In genomic region chr17:57832711-57833596, GRCh38 we compare ENCODE assay signal across 8 cellular contexts. TPM values are rescaled to one million over a fixed set of nuclear protein-coding genes. Genes with fewer than 3 reads are reported as not detected.
DNase-seq lines count a peak whose midpoint lies in the region; ATAC-seq, FAIRE-seq and TF ChIP-seq lines count a peak whose summit lies in the region.

No MANE protein-coding gene starts in this region.

- peak; percentile 88 for TF ChIP-seq RAD21 in HCT116 (IDR thresholded peaks at IDR 0.05; ENCODE audit: low read depth)
- TF ChIP-seq RAD21 in HepG2 (CRISPR knock-in tag; IDR thresholded peaks at IDR 0.05), result peak; percentile 73

- intact Hi-C loops in HCT116 (cut with micrococcal nuclease), result loop anchor here (1.0 to 5.0 kb wide), 2 partner anchors 236 to 702 kb away; no protein-coding TSS in a partner anchor
- intact Hi-C loops in dorsolateral prefrontal cortex (cut with DNase I), result loop anchor here (2.0 to 10.0 kb wide), 5 partner anchors 86 to 704 kb away; partner anchors contain the start of gene CCDC182 (in 1 of the 2)
- intact Hi-C loops in HepG2 (cut with micrococcal nuclease; ENCODE audit: unreplicated experiment), result loop anchor here (1.0 to 5.0 kb wide), 4 partner anchors 236 to 1464 kb away; no protein-coding TSS in a partner anchor

- ATAC-seq in HCT116 (peak; percentile 77), HepG2 (peak; percentile 92), HG02588 (IDR thresholded peaks at IDR 0.05; ENCODE audit: unreplicated experiment) (no peak)

- H3K27ac ChIP-seq in BLaER1 (peak overlapping the region; percentile 73), HCT116 (ENCODE audit: low read depth, low read length) (no peak overlapping the region), dorsolateral prefrontal cortex (peak overlapping the region in 52 of 59 donors; percentile 1 to 87 (median 68)), HepG2 (ENCODE audit: extremely low read length, insufficient read depth, low read length) (peak overlapping the region; percentile 41)

- no peak overlapping the region for H3K27ac Mint-ChIP-seq in activated CD4-positive, alpha-beta T cell treated with anti-CD3 and anti-CD28 coated beads, Interleukin-2, amount 10 ng/mL, durations not matched to agents 7 days and 5 days

- BruUV-seq in HCT116 (replicated peaks; lab: Mats Ljungman, UMichigan) (no TSS peak), HepG2 (replicated peaks; lab: Mats Ljungman, UMichigan) (no TSS peak)

- H3K4me2 ChIP-seq in BLaER1 (peak overlapping the region; percentile 81), HCT116 (ENCODE audit: low read length) (peak overlapping the region; percentile 10; the same call in 1 of the 2 replicates), HepG2 (ENCODE audit: low read depth, low read length) (peak overlapping the region; percentile 94)

- in situ Hi-C loops in HepG2 (cut with HindIII; ENCODE audit: extremely low pct_ligation_motif_present, low pct_unique_long_range_greater_than_20kb), result no loop called here

- H3K79me2 ChIP-seq in HCT116 (ENCODE audit: insufficient read depth, low read length) (no peaks in the 10 kb centered on the region), HepG2 (ENCODE audit: insufficient read depth, low read length) (no peaks in the 10 kb centered on the region)

- 2% methylated on average over 21 of the region's 21 CpGs for WGBS in HepG2 (ENCODE audit: low lambda C conversion rate)

- DNase-seq in HCT116 (ENCODE audit: low read depth, low spot score), result peak; percentile 69
- peak; percentile 77 for DNase-seq in NCI-H510A treated with DMSO at 0.1 percent for 48 hours (lab: John Stamatoyannopoulos, UW)
- peak; percentile 83 for DNase-seq in activated CD4-positive, alpha-beta T cell treated with anti-CD3 and anti-CD28 coated beads, Interleukin-2, amount 10 ng/mL, durations not matched to agents 7 days and 5 days
- DNase-seq in dorsolateral prefrontal cortex, result peak in 9 of 10 donors; percentile 36 to 74 (median 62)
- peak; percentile 72 for DNase-seq in HepG2 (ENCODE audit: low spot score)
- peak; percentile 60 for DNase-seq in stimulated activated CD4-positive, alpha-beta T cell treated with anti-CD3 and anti-CD28 coated beads, Interleukin-2, amount 100 ng/mL, for 4 hours (ENCODE audit: low read depth)

- H3K9me3 ChIP-seq in BLaER1, result no peaks in the 10 kb centered on the region
- H3K9me3 ChIP-seq in HCT116 (ENCODE audit: control insufficient read depth in 1 of 2, insufficient read depth in 1 of 2, low read depth in 1 of 2, low read length in 2 of 2), result no peaks in the 10 kb centered on the region
- no peaks in the 10 kb centered on the region for H3K9me3 ChIP-seq in HepG2 (ENCODE audit: low read length)

- TF ChIP-seq EP300 in HepG2 (IDR thresholded peaks at IDR 0.05; ENCODE audit: low read depth in 2 of 2, low read length in 2 of 2), result peak in 1 of 2 experiments; percentile 53; a peak in 1 of 4 replicates
- TF ChIP-seq EP300 in HepG2 (CRISPR knock-in tag; IDR thresholded peaks at IDR 0.05; ENCODE audit: borderline replicate concordance), result no peak

- H3K9me2 ChIP-seq in HCT116 (ENCODE audit: insufficient read depth), result no peaks in the 10 kb centered on the region

- H3K9ac ChIP-seq in BLaER1 (peak overlapping the region; percentile 72), HCT116 (ENCODE audit: low read length) (no peak overlapping the region), HepG2 (ENCODE audit: insufficient read depth, low read depth, low read length) (peak overlapping the region; percentile 53)

- TF ChIP-seq CTCF in HCT116 (IDR thresholded peaks at IDR 0.05 in 2 of 3, conservative IDR thresholded peaks at IDR 0.05 in 1 of 3; ENCODE audit: borderline replicate concordance in 1 of 3, insufficient read depth in 1 of 3, low read depth in 2 of 3, low read length in 2 of 3), result peak; percentile 86 to 100 (median 97)
- peak; percentile 75 to 97 (median 90) for TF ChIP-seq CTCF in dorsolateral prefrontal cortex (IDR thresholded peaks at IDR 0.05 in 54 of 56, conservative IDR thresholded peaks at IDR 0.05 in 2 of 56; ENCODE audit: low read depth in 1 of 56, partially characterized antibody in 56 of 56)
- peak; percentile 96 for TF ChIP-seq CTCF in HepG2 (CRISPR knock-in tag; IDR thresholded peaks at IDR 0.05)

- no peaks in the 10 kb centered on the region for H4K20me1 ChIP-seq in BLaER1
- no peaks in the 10 kb centered on the region for H4K20me1 ChIP-seq in HCT116 (ENCODE audit: insufficient read depth)
- H4K20me1 ChIP-seq in HepG2 (ENCODE audit: insufficient read depth, low read length), result no peaks in the 10 kb centered on the region

- peak overlapping the region; percentile 62 for H3K4me3 ChIP-seq in BLaER1
- no peak overlapping the region for H3K4me3 ChIP-seq in HCT116 (replicated peaks in 1 of 2; ENCODE audit: low read depth in 1 of 2, low read length in 2 of 2)
- H3K4me3 ChIP-seq in dorsolateral prefrontal cortex, result peak overlapping the region in 58 of 59 donors; percentile 14 to 67 (median 49)
- H3K4me3 ChIP-seq in HepG2 (replicated peaks in 1 of 3; ENCODE audit: insufficient read depth in 1 of 3, low read depth in 2 of 3, low read length in 3 of 3), result peak overlapping the region; percentile 54 to 74 (median 68)

- FAIRE-seq in HepG2 (lab: Jason Lieb, UNC), result peak; percentile 64

- no peaks in the 10 kb centered on the region for H3K9me3 Mint-ChIP-seq in activated CD4-positive, alpha-beta T cell treated with anti-CD3 and anti-CD28 coated beads, Interleukin-2, amount 10 ng/mL, durations not matched to agents 7 days and 5 days

- RAD21 ChIA-PET in HCT116 (lab: Charles Lee; ENCODE audit: low non-redundant PET in 1 of 2, low total read pairs in 2 of 2, uncharacterized antibody in 2 of 2, unreplicated experiment in 2 of 2), result interaction anchor here (0.9 to 2.1 kb wide), 2 partner anchors 85 to 86 kb away, joined by 3 to 4 read pairs; no protein-coding TSS in a partner anchor

- peaks cover 4% of the 10 kb centered on the region for H3K36me3 Mint-ChIP-seq in activated CD4-positive, alpha-beta T cell treated with anti-CD3 and anti-CD28 coated beads, Interleukin-2, amount 10 ng/mL, durations not matched to agents 7 days and 5 days (ENCODE audit: low read depth)

- POLR2A ChIA-PET in HCT116 (lab: Charles Lee) (interaction anchor here (1.0 kb wide), 1 partner anchor 250 kb away, joined by 3 read pairs; the partner anchor contains the start of gene DYNLL2), HepG2 (lab: Yijun Ruan, JAX) (interaction anchor here (1.5 to 2.1 kb wide), 3 partner anchors 17 to 28 kb away, joined by 5 to 7 read pairs (median 6); partner anchors contain the start of gene MRPS23)
- POLR2A ChIA-PET in activated CD4-positive, alpha-beta T cell treated with anti-CD3 and anti-CD28 coated beads, Interleukin-2, amount 10 ng/mL, durations not matched to agents 7 days and 5 days (lab: Charles Lee), result no interaction called here

- H2AFZ ChIP-seq in HCT116 (ENCODE audit: low read depth, low read length, poor library complexity, severe bottlenecking), result peak overlapping the region; percentile 28
- H2AFZ ChIP-seq in HepG2 (ENCODE audit: low read length), result peak overlapping the region; percentile 85

- TF ChIP-seq POLR2A in HCT116 (IDR thresholded peaks at IDR 0.05; ENCODE audit: borderline replicate concordance, extremely low read depth, insufficient read depth, insufficient read length) (no peak), HepG2 (IDR thresholded peaks at IDR 0.05; ENCODE audit: insufficient read depth in 1 of 2, low read depth in 2 of 2, low read length in 2 of 2) (no peak)

- no peak overlapping the region for H3K4me3 Mint-ChIP-seq in activated CD4-positive, alpha-beta T cell treated with anti-CD3 and anti-CD28 coated beads, Interleukin-2, amount 10 ng/mL, durations not matched to agents 7 days and 5 days

- H3K27me3 ChIP-seq in BLaER1 (no peaks in the 10 kb centered on the region), HCT116 (ENCODE audit: insufficient read depth, low read length) (no peaks in the 10 kb centered on the region), dorsolateral prefrontal cortex (no peaks in the 10 kb centered on the region), HepG2 (ENCODE audit: control insufficient read depth in 1 of 2, insufficient read depth in 2 of 2, low read length in 2 of 2) (no peaks in the 10 kb centered on the region; a peak in 1 of 5 replicates)

- peaks cover 6% of the 10 kb centered on the region for H3K4me1 Mint-ChIP-seq in activated CD4-positive, alpha-beta T cell treated with anti-CD3 and anti-CD28 coated beads, Interleukin-2, amount 10 ng/mL, durations not matched to agents 7 days and 5 days

- CTCF ChIA-PET in HCT116 (lab: Charles Lee) (interaction anchor here (0.7 to 3.1 kb wide), 23 partner anchors 9 to 726 kb away, joined by 3 to 24 read pairs (median 6); partner anchors contain the start of genes DYNLL2 and MRPS23), HepG2 (lab: Yijun Ruan, JAX; ENCODE audit: low intra/inter-chr PET ratio, low total read pairs) (interaction anchor here (0.9 to 2.9 kb wide), 4 partner anchors 86 to 702 kb away, joined by 4 to 11 read pairs (median 4); no protein-coding TSS in a partner anchor)
- CTCF ChIA-PET in activated CD4-positive, alpha-beta T cell treated with anti-CD3 and anti-CD28 coated beads, Interleukin-2, amount 10 ng/mL, durations not matched to agents 7 days and 5 days (lab: Charles Lee), result interaction anchor here (0.7 to 2.4 kb wide), 13 partner anchors 9 to 590 kb away, joined by 3 to 15 read pairs (median 4); partner anchors contain the start of gene MRPS23

- no peaks in the 10 kb centered on the region for H3K27me3 Mint-ChIP-seq in activated CD4-positive, alpha-beta T cell treated with anti-CD3 and anti-CD28 coated beads, Interleukin-2, amount 10 ng/mL, durations not matched to agents 7 days and 5 days

- H3K4me1 ChIP-seq in BLaER1 (peaks cover 50% of the 10 kb centered on the region), HCT116 (ENCODE audit: control insufficient read depth in 1 of 2, insufficient read depth in 2 of 2, low read length in 2 of 2) (peaks cover 0 to 15% of the 10 kb centered on the region in 2 experiments; a peak in 2 of 4 replicates), HepG2 (ENCODE audit: insufficient read depth, low read length) (peaks cover 65% of the 10 kb centered on the region)

- H3K36me3 ChIP-seq in BLaER1 (peaks cover 17% of the 10 kb centered on the region), HCT116 (ENCODE audit: control insufficient read depth in 1 of 2, insufficient read depth in 2 of 2, low read length in 2 of 2) (no peaks in the 10 kb centered on the region), HepG2 (replicated peaks in 1 of 2; ENCODE audit: control insufficient read depth in 1 of 2, insufficient read depth in 2 of 2, low read length in 2 of 2) (no peaks in the 10 kb centered on the region)

RNA-seq across cellular contexts. Expression of gene MRPS23, which starts 16.9 kb away (rescaled TPM):
- total RNA-seq in HCT116 (2021; ENCODE audit: unreplicated experiment) (109 TPM), dorsolateral prefrontal cortex (10 to 100 TPM; 32.8 to 72.7 (median 51.3) TPM), HepG2 (2016; rRNA removed; fragmentation: Illumina TruSeq; extraction: Trizol) (181 and 283 TPM in 2 replicates)
- 69.5 and 101 TPM in 2 replicates for polyA plus RNA-seq in HCT116 (2012)
- total RNA-seq in activated CD4-positive, alpha-beta T cell treated with anti-CD3 and anti-CD28 coated beads, Interleukin-2, amount 10 ng/mL, durations not matched to agents 7 days and 5 days, result 10 to 100 TPM; 27.1 to 38.4 TPM
- 33.9 and 36.7 TPM in 2 replicates for total RNA-seq in HepG2 (2016; cell fraction: cytosol; rRNA removed; fragmentation: Illumina TruSeq; extraction: Trizol; ENCODE audit: low read depth)
- total RNA-seq in HepG2 (2016; cell fraction: insoluble cytoplasmic fraction; rRNA removed; fragmentation: Illumina TruSeq; extraction: Trizol), result 189 and 325 TPM in 2 replicates
- total RNA-seq in HepG2 (2016; cell fraction: membrane; rRNA removed; fragmentation: Illumina TruSeq; extraction: Trizol), result 47.2 and 48.2 TPM in 2 replicates
- 63.9 and 73.7 TPM in 2 replicates for total RNA-seq in HepG2 (2016; cell fraction: nucleus; rRNA removed; fragmentation: Illumina TruSeq; extraction: Trizol)
- polyA plus RNA-seq in HepG2 (2011; rRNA removed), result 61.6 and 63.2 TPM in 2 replicates
- polyA plus RNA-seq in HepG2 (2011; cell fraction: cytosol; rRNA removed), result 68.3 and 71.0 TPM in 2 replicates
- 11.6 and 14.2 TPM in 2 replicates for polyA plus RNA-seq in HepG2 (2011; cell fraction: nucleus; rRNA removed)
- 78.3 and 78.8 TPM in 2 replicates for polyA plus RNA-seq in HepG2 (2012)
- polyA plus RNA-seq in HepG2 (2016; cell fraction: cytosol; fragmentation: Illumina TruSeq; extraction: Trizol; ENCODE audit: low read depth), result 26.6 and 30.8 TPM in 2 replicates
- polyA plus RNA-seq in HepG2 (2016; cell fraction: insoluble cytoplasmic fraction; fragmentation: Illumina TruSeq; extraction: Trizol; ENCODE audit: low read depth), result 249 and 259 TPM in 2 replicates
- 32.0 and 32.5 TPM in 2 replicates for polyA plus RNA-seq in HepG2 (2016; cell fraction: membrane; fragmentation: Illumina TruSeq; extraction: Trizol; ENCODE audit: low read depth)
- polyA plus RNA-seq in HepG2 (2016; cell fraction: nucleus; fragmentation: Illumina TruSeq; extraction: Trizol; ENCODE audit: insufficient read depth, low read depth), result 75.9 and 84.0 TPM in 2 replicates
- 47.3 and 53.2 TPM in 2 replicates for polyA minus RNA-seq in HepG2 (2011; rRNA and poly(A)+ RNA removed; ENCODE audit: low replicate concordance)
- polyA minus RNA-seq in HepG2 (2011; cell fraction: cytosol; rRNA and poly(A)+ RNA removed), result 28.0 and 33.9 TPM in 2 replicates
- 17.3 and 18.9 TPM in 2 replicates for polyA minus RNA-seq in HepG2 (2011; cell fraction: nucleus; rRNA and poly(A)+ RNA removed)

Comparison
In these comparisons a context has a peak if more than half of its experiments do, and no peak if none do; other contexts are left out.
1. H3K4me2 ChIP-seq: peak in every context shown above with its lines; median percentile 94 in HepG2; 81 in BLaER1; 10 in HCT116.
2. H3K4me3 ChIP-seq: peak in BLaER1 (single experiment), dorsolateral prefrontal cortex (58 of 59) and HepG2 (3 of 3); none in HCT116 (0 of 2).
3. Peak in every context shown above with its lines, with median percentiles within 50 percentile points of each other: DNase-seq and CTCF ChIP-seq.